2 cellular contexts compared by ENCODE assay signal in genomic region chr3:169759256-169759655, GRCh38.
TF ChIP-seq lines count a peak whose summit lies in the region.

No MANE protein-coding gene starts in this region.

TF ChIP-seq in IMR-90, 13 proteins besides CTCF, POLR2A, EP300 and RAD21:
- TF ChIP-seq CHD1 (IDR thresholded peaks at IDR 0.05; ENCODE audit: low read depth, low read length) (no peak), NFE2L2 (IDR thresholded peaks at IDR 0.05; ENCODE audit: low read depth, low read length) (no peak), RFX5 (IDR thresholded peaks at IDR 0.05; ENCODE audit: low read depth, low read length) (no peak), MAFK (IDR thresholded peaks at IDR 0.05; ENCODE audit: low read depth, low read length) (no peak), USF2 (IDR thresholded peaks at IDR 0.05; ENCODE audit: low read depth, low read length) (no peak)

TF ChIP-seq in GM12878, 131 proteins besides CTCF, POLR2A, EP300 and RAD21:
- TF ChIP-seq MTA2 (IDR thresholded peaks at IDR 0.05; ENCODE audit: low read depth) (peak; percentile 75), MYC (IDR thresholded peaks at IDR 0.05; ENCODE audit: insufficient read depth, insufficient read length, insufficient replicate concordance, low read length, severe bottlenecking) (no peak), ASH2L (IDR thresholded peaks at IDR 0.05; ENCODE audit: borderline replicate concordance, low read depth) (no peak), SMARCA5 (IDR thresholded peaks at IDR 0.05) (no peak), RUNX3 (IDR thresholded peaks at IDR 0.05; ENCODE audit: low read length) (peak; percentile 70), CBX5 (IDR thresholded peaks at IDR 0.05; ENCODE audit: low read depth) (no peak), PAX8 (IDR thresholded peaks at IDR 0.05) (no peak), GABPA (IDR thresholded peaks at IDR 0.05; ENCODE audit: low read depth) (peak; percentile 49; the same call in 1 of the 2 replicates), CEBPZ (IDR thresholded peaks at IDR 0.05; ENCODE audit: low read depth, low read length) (no peak), PRDM15 (CRISPR knock-in tag; IDR thresholded peaks at IDR 0.05) (no peak), EZH2 (IDR thresholded peaks at IDR 0.05; ENCODE audit: borderline replicate concordance, control insufficient read depth, low read depth, low read length) (no peak), SUZ12 (IDR thresholded peaks at IDR 0.05; ENCODE audit: unreplicated experiment) (no peak), YY1 (IDR thresholded peaks at IDR 0.05; ENCODE audit: low read depth, low read length) (no peak), JUNB (IDR thresholded peaks at IDR 0.05) (peak; percentile 54; the same call in 1 of the 2 replicates), MEF2A (IDR thresholded peaks at IDR 0.05; ENCODE audit: insufficient read depth, low read depth, low read length) (no peak), NFIC (IDR thresholded peaks at IDR 0.05; ENCODE audit: low read depth, low read length) (no peak; the same call in 1 of the 2 replicates), PAX5 (IDR thresholded peaks at IDR 0.05; ENCODE audit: borderline replicate concordance, low read depth, low read length) (no peak), ZBTB40 (IDR thresholded peaks at IDR 0.05; ENCODE audit: borderline replicate concordance) (no peak), BACH1 (IDR thresholded peaks at IDR 0.05; ENCODE audit: borderline replicate concordance) (no peak), CEBPB (IDR thresholded peaks at IDR 0.05; ENCODE audit: borderline replicate concordance in 1 of 2, low read depth in 2 of 2, low read length in 2 of 2) (no peak), CHD1 (IDR thresholded peaks at IDR 0.05; ENCODE audit: low read depth, low read length) (no peak), SMAD5 (IDR thresholded peaks at IDR 0.05; ENCODE audit: low read depth) (no peak), DPF2 (IDR thresholded peaks at IDR 0.05) (no peak), BCL11A (IDR thresholded peaks at IDR 0.05; ENCODE audit: low read depth, low read length) (0 out of 2 replicates have a peak, but pooled peaks have one; percentile 26), ATF7 (IDR thresholded peaks at IDR 0.05; ENCODE audit: low read depth) (peak; percentile 53; the same call in 1 of the 2 replicates), IKZF2 (IDR thresholded peaks at IDR 0.05) (peak in 1 of 2 experiments; percentile 27; a peak in 2 of 4 replicates)
- TF ChIP-seq, protein P1, sequence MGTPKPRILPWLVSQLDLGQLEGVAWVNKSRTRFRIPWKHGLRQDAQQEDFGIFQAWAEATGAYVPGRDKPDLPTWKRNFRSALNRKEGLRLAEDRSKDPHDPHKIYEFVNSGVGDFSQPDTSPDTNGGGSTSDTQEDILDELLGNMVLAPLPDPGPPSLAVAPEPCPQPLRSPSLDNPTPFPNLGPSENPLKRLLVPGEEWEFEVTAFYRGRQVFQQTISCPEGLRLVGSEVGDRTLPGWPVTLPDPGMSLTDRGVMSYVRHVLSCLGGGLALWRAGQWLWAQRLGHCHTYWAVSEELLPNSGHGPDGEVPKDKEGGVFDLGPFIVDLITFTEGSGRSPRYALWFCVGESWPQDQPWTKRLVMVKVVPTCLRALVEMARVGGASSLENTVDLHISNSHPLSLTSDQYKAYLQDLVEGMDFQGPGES (IDR thresholded peaks at IDR 0.05): no peak
- TF ChIP-seq, protein P2, sequence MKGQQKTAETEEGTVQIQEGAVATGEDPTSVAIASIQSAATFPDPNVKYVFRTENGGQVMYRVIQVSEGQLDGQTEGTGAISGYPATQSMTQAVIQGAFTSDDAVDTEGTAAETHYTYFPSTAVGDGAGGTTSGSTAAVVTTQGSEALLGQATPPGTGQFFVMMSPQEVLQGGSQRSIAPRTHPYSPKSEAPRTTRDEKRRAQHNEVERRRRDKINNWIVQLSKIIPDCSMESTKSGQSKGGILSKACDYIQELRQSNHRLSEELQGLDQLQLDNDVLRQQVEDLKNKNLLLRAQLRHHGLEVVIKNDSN (IDR thresholded peaks at IDR 0.05; ENCODE audit: borderline replicate concordance, extremely low read length, insufficient read depth, low read depth, low read length): no peak
- TF ChIP-seq, protein P3, sequence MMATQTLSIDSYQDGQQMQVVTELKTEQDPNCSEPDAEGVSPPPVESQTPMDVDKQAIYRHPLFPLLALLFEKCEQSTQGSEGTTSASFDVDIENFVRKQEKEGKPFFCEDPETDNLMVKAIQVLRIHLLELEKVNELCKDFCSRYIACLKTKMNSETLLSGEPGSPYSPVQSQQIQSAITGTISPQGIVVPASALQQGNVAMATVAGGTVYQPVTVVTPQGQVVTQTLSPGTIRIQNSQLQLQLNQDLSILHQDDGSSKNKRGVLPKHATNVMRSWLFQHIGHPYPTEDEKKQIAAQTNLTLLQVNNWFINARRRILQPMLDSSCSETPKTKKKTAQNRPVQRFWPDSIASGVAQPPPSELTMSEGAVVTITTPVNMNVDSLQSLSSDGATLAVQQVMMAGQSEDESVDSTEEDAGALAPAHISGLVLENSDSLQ (IDR thresholded peaks at IDR 0.05): peak; percentile 31; the same call in 1 of the 2 replicates
- TF ChIP-seq, protein P4, sequence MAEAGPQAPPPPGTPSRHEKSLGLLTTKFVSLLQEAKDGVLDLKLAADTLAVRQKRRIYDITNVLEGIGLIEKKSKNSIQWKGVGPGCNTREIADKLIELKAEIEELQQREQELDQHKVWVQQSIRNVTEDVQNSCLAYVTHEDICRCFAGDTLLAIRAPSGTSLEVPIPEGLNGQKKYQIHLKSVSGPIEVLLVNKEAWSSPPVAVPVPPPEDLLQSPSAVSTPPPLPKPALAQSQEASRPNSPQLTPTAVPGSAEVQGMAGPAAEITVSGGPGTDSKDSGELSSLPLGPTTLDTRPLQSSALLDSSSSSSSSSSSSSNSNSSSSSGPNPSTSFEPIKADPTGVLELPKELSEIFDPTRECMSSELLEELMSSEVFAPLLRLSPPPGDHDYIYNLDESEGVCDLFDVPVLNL (IDR thresholded peaks at IDR 0.05; ENCODE audit: low read depth, low read length): no peak
